20 cellular contexts compared by ENCODE assay signal in the genomic region with DNA sequence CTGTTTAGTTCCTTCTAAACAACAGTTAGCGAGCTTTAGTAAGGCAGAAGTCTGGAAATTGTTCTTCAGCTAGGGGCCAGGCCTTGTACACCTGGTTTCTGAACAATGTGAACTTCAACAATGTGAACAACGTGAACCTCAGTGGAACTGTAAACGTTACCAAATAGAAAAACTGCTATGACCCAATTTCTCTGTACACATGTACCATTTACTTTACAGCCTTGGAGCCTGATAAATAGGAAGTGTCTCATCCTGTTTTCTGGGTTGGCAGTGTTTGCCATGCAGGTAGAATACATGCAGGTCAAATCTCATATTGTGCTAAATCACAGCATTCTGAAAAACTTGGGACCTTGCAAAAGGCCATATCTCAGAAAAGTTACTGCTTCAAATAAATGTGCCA. TPM values are rescaled to one million over a fixed set of nuclear protein-coding genes. Genes with fewer than 3 reads are reported as not detected.
DNase-seq lines count a peak whose midpoint lies in the region; ATAC-seq and TF ChIP-seq lines count a peak whose summit lies in the region.
"Had no signal": no experiment of that assay in that cellular context is flagged by ENCODE, and none has a peak within 500 bp of the region (broad histone marks: within the 10 kb centered on the region; RNA-seq: fewer than 3 reads in every experiment).

No MANE protein-coding gene starts in this region.

- DNase-seq in left ventricle myocardium inferior (no peak), left cardiac atrium (no peak), coronary artery (ENCODE audit: low spot score) (no peak), vagina (ENCODE audit: extremely low spot score in 2 of 2) (no peak), spleen (no peak)
- DNase-seq: CD8-positive, alpha-beta T cell; DMS79 treated with DMSO at 0.1 percent for 48 hours; HCEC 1CT; MV-4-11; NCI-H1417; NCI-H1930; NCI-H2171; NCI-H446; NCI-H69; RPMI8226 had no signal

- 78 to 89% (median 80%) methylated on average over 3 of the region's 3 CpGs for WGBS in spleen, 5 donors

- H3K4me2 ChIP-seq in parathyroid adenoma (ENCODE audit: low read length) = no peak overlapping the region
- H3K4me2 ChIP-seq: BLaER1 had no signal

- peak overlapping the region; percentile 83 for H3K27ac ChIP-seq in left ventricle myocardium inferior (replicated peaks)
- no peak overlapping the region for H3K27ac ChIP-seq in coronary artery
- H3K27ac ChIP-seq in parathyroid adenoma = no peak overlapping the region
- H3K27ac ChIP-seq in vagina = no peak overlapping the region
- H3K27ac ChIP-seq in spleen = peak overlapping the region in 2 of 8 donors; percentile 80 to 86
- H3K27ac ChIP-seq: BLaER1 had no signal

- H3K36me3 ChIP-seq in left ventricle myocardium inferior (no peaks in the 10 kb centered on the region), parathyroid adenoma (ENCODE audit: control insufficient read depth, insufficient read depth, low read length) (no peaks in the 10 kb centered on the region), vagina (no peaks in the 10 kb centered on the region), spleen (no peaks in the 10 kb centered on the region)
- H3K36me3 ChIP-seq: BLaER1 had no signal

- no peaks in the 10 kb centered on the region for H3K9me3 ChIP-seq in left ventricle myocardium inferior (replicated peaks)
- no peaks in the 10 kb centered on the region for H3K9me3 ChIP-seq in parathyroid adenoma (ENCODE audit: control insufficient read depth, low read length)
- H3K9me3 ChIP-seq in vagina = no peaks in the 10 kb centered on the region
- H3K9me3 ChIP-seq in spleen = no peaks in the 10 kb centered on the region
- H3K9me3 ChIP-seq: BLaER1 had no signal

- H3K4me1 ChIP-seq in left ventricle myocardium inferior (peaks cover 59% of the 10 kb centered on the region), parathyroid adenoma (no peaks in the 10 kb centered on the region), vagina (no peaks in the 10 kb centered on the region), spleen (peaks cover 0 to 14% (median 9%) of the 10 kb centered on the region in 6 donors)
- H3K4me1 ChIP-seq: BLaER1 had no signal

- TF ChIP-seq POLR2A in vagina (IDR thresholded peaks at IDR 0.05) (no peak), spleen (IDR thresholded peaks at IDR 0.05) (no peak)

- no peak overlapping the region for H2AFZ ChIP-seq in parathyroid adenoma

- H3K4me3 ChIP-seq in left ventricle myocardium inferior (peak overlapping the region; percentile 70), coronary artery (peak overlapping the region; percentile 65), parathyroid adenoma (ENCODE audit: low read depth, low read length) (peak overlapping the region; percentile 18), vagina (peak overlapping the region; percentile 37 to 40), spleen (peak overlapping the region in 4 of 8 donors; percentile 30 to 62 (median 38))
- H3K4me3 ChIP-seq: BLaER1 had no signal

- no peaks in the 10 kb centered on the region for H3K27me3 ChIP-seq in left ventricle myocardium inferior (ENCODE audit: low read depth)
- H3K27me3 ChIP-seq in parathyroid adenoma (ENCODE audit: control insufficient read depth, insufficient read depth, low read length) = no peaks in the 10 kb centered on the region
- H3K27me3 ChIP-seq in vagina = no peaks in the 10 kb centered on the region
- peaks cover 0 to 37% (median 7%) of the 10 kb centered on the region in 7 donors for H3K27me3 ChIP-seq in spleen (replicated peaks in 1 of 7)
- H3K27me3 ChIP-seq: BLaER1 had no signal

- no peaks in the 10 kb centered on the region for H3K79me2 ChIP-seq in parathyroid adenoma

- no peak overlapping the region for H3K9ac ChIP-seq in parathyroid adenoma
- H3K9ac ChIP-seq: BLaER1 had no signal

- no peak for TF ChIP-seq CTCF in left ventricle myocardium inferior (IDR thresholded peaks at IDR 0.05; ENCODE audit: borderline replicate concordance)
- no peak for TF ChIP-seq CTCF in coronary artery (IDR thresholded peaks at IDR 0.05)
- TF ChIP-seq CTCF in parathyroid adenoma (IDR thresholded peaks at IDR 0.05) = no peak
- TF ChIP-seq CTCF in vagina (IDR thresholded peaks at IDR 0.05) = no peak
- no peak for TF ChIP-seq CTCF in spleen (IDR thresholded peaks at IDR 0.05 in 8 of 11, conservative IDR thresholded peaks at IDR 0.05 in 3 of 11)

- intact Hi-C loops in left ventricle myocardium inferior (cut with micrococcal nuclease) (no loop called here), left cardiac atrium (cut with DNase I) (no loop called here), vagina (cut with DNase I) (no loop called here), spleen (cut with DNase I; ENCODE audit: low total_unique reads) (no loop called here)

- no peak for ATAC-seq in left cardiac atrium
- ATAC-seq in GM18873 (IDR thresholded peaks at IDR 0.05; ENCODE audit: low FRiP score, unreplicated experiment) = no peak
- ATAC-seq: CD8-positive, alpha-beta T cell had no signal

RNA-seq across cellular contexts. Expression of gene STEAP4, which starts 1.6 kb away (rescaled TPM):
- total RNA-seq in left ventricle myocardium inferior = 15.7 TPM
- 100 to 1,000 TPM in 1 of 2 donors, 10 to 100 TPM in 1; 53.3 to 105 TPM for total RNA-seq in left cardiac atrium
- 41.7 TPM for total RNA-seq in vagina
- 10 to 100 TPM in 6 of 7 donors, 1 to 10 TPM in 1; 8.9 to 70.7 (median 24.3) TPM for total RNA-seq in spleen
- 1 to 10 TPM in 1 of 3 donors, under 1 TPM in 2; 0.50 to 1.3 (median 0.50) TPM for polyA plus RNA-seq in spleen
- total RNA-seq: CD8-positive, alpha-beta T cell; G401; OCI-LY7 had no signal
